ENCODE assay signal across 16 cellular contexts in the genomic region with DNA sequence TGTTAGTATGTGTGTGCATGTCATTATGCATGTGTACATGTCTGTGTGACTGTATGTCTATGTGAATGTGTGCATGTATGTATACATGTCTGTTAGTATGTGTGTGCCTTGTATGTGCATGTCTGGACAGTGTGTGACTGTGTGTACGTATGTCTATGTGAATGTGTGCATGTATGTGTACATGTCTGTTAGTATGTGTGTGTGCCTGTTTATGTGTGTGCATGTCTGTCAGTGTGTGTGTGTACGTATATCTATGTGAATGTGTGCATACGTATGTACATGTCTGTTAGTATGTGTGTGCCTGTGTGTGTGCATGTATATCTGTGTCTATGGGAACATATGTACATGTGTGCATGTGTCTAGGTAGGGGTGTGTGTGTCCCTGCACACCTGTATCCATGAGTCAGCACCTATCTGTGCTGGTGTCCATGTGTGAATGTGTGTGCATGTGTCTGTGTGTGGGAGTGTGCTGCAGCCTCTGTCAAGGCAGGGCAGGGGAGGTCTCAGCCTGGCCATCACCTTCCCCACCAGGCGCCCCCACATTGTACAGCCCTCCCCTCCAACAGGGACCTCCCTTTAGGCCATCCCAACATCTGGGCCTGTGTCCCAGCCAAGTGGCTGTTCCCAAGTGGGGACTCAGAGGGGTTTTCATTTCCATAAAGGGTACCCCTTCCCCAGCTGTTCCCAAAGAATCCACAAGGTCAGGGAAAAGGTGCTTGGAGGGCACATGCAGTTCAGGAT. TPM values are rescaled to one million over a fixed set of nuclear protein-coding genes. Genes with fewer than 3 reads are reported as not detected.
A peak's percentile ranks its signal among the peaks of the same experiment; 100 is the strongest.
DNase-seq lines count a peak whose midpoint lies in the region; ATAC-seq and TF ChIP-seq lines count a peak whose summit lies in the region.
"Had no signal": no experiment of that assay in that cellular context is flagged by ENCODE, and none has a peak within 500 bp of the region (broad histone marks: within the 10 kb centered on the region; RNA-seq: fewer than 3 reads in every experiment).

No MANE protein-coding gene starts in this region.

- ATAC-seq in left ventricle myocardium superior = no peak
- no peak for ATAC-seq in upper lobe of left lung (ENCODE audit: low FRiP score in 2 of 2)
- ATAC-seq: gastrocnemius medialis; naive thymus-derived CD4-positive, alpha-beta T cell; sciatic nerve had no signal

- H3K27me3 ChIP-seq in left ventricle myocardium inferior (ENCODE audit: low read depth) (no peaks in the 10 kb centered on the region), colonic mucosa (no peaks in the 10 kb centered on the region), upper lobe of left lung (peaks cover 0 to 12% (median 0%) of the 10 kb centered on the region in 4 donors)
- H3K27me3 ChIP-seq: gastrocnemius medialis had no signal

- 95 to 100% methylated on average over 4 of the region's 4 CpGs for WGBS in upper lobe of left lung, 2 donors

- H3K27ac ChIP-seq in left ventricle myocardium inferior (replicated peaks) (peak overlapping the region; percentile 99), colonic mucosa (peak overlapping the region; percentile 84), upper lobe of left lung (peak overlapping the region in 3 of 4 donors; percentile 34 to 87 (median 53)), substantia nigra (ENCODE audit: low read depth, low read length, poor library complexity, severe bottlenecking) (no peak overlapping the region)

- TF ChIP-seq CTCF in left ventricle myocardium inferior (IDR thresholded peaks at IDR 0.05; ENCODE audit: borderline replicate concordance) (no peak), colonic mucosa (IDR thresholded peaks at IDR 0.05) (no peak), upper lobe of left lung (IDR thresholded peaks at IDR 0.05) (no peak)

- peak overlapping the region in 1 of 2 donors; percentile 90 for H3K9ac ChIP-seq in colonic mucosa (ENCODE audit: low read depth in 2 of 2, low read length in 2 of 2)

- no peaks in the 10 kb centered on the region for H3K9me3 ChIP-seq in left ventricle myocardium inferior (replicated peaks)
- H3K9me3 ChIP-seq in colonic mucosa = no peaks in the 10 kb centered on the region
- no peaks in the 10 kb centered on the region for H3K9me3 ChIP-seq in upper lobe of left lung
- H3K9me3 ChIP-seq: gastrocnemius medialis had no signal

- H3K4me1 ChIP-seq in left ventricle myocardium inferior (peaks cover 86% of the 10 kb centered on the region), colonic mucosa (peaks cover 49% of the 10 kb centered on the region), upper lobe of left lung (peaks cover 56 to 82% (median 63%) of the 10 kb centered on the region in 4 donors)

- intact Hi-C loops in left ventricle myocardium inferior (cut with micrococcal nuclease) = no loop called here
- intact Hi-C loops in left ventricle myocardium superior (cut with micrococcal nuclease) = no loop called here
- intact Hi-C loops in colonic mucosa (cut with DNase I) = no loop called here

- DNase-seq in left ventricle myocardium inferior = no peak
- no peak for DNase-seq in left ventricle myocardium superior
- DNase-seq in colonic mucosa = no peak
- peak; percentile 39 for DNase-seq in mesenteric fat pad (ENCODE audit: low spot score)
- DNase-seq in upper lobe of left lung = no peak
- DNase-seq in NCI-H2227 (lab: John Stamatoyannopoulos, UW; ENCODE audit: unreplicated experiment) = no peak
- no peak for DNase-seq in substantia nigra (lab: John Stamatoyannopoulos, UW)
- DNase-seq in NCI-H2029 (lab: John Stamatoyannopoulos, UW) = no peak
- DNase-seq: activated naive CD4-positive, alpha-beta T cell treated with anti-CD3 and anti-CD28 coated beads for 36 hours; CD4-positive, alpha-beta memory T cell; GDM1; NCI-H2227 treated with DMSO at 0.1 percent for 48 hours; stimulated activated CD4-positive, alpha-beta T cell treated with anti-CD3 and anti-CD28 coated beads, Interleukin-4, amount 100 ng/mL, for 24 hours had no signal

- H3K4me3 ChIP-seq in left ventricle myocardium inferior = no peak overlapping the region
- no peak overlapping the region for H3K4me3 ChIP-seq in colonic mucosa
- H3K4me3 ChIP-seq in upper lobe of left lung = no peak overlapping the region
- H3K4me3 ChIP-seq: gastrocnemius medialis had no signal

- H3K36me3 ChIP-seq in left ventricle myocardium inferior = peaks cover 21% of the 10 kb centered on the region
- no peaks in the 10 kb centered on the region for H3K36me3 ChIP-seq in colonic mucosa
- no peaks in the 10 kb centered on the region for H3K36me3 ChIP-seq in upper lobe of left lung
- H3K36me3 ChIP-seq: gastrocnemius medialis had no signal

- TF ChIP-seq EP300 in upper lobe of left lung (IDR thresholded peaks at IDR 0.05) = no peak

- no peak for TF ChIP-seq POLR2A in upper lobe of left lung (IDR thresholded peaks at IDR 0.05)

RNA-seq across cellular contexts. Expression of gene GAS6, which starts 4.4 kb away (rescaled TPM):
- 186 TPM for total RNA-seq in left ventricle myocardium inferior
- total RNA-seq in left ventricle myocardium superior = 210 TPM
- 100 to 1,000 TPM; 118 to 121 TPM for total RNA-seq in colonic mucosa
- total RNA-seq in mesenteric fat pad = 88.6 TPM
- 100 to 1,000 TPM; 129 to 299 (median 180) TPM for total RNA-seq in upper lobe of left lung
